1 cellular context compared by ENCODE assay signal in the genomic region with DNA sequence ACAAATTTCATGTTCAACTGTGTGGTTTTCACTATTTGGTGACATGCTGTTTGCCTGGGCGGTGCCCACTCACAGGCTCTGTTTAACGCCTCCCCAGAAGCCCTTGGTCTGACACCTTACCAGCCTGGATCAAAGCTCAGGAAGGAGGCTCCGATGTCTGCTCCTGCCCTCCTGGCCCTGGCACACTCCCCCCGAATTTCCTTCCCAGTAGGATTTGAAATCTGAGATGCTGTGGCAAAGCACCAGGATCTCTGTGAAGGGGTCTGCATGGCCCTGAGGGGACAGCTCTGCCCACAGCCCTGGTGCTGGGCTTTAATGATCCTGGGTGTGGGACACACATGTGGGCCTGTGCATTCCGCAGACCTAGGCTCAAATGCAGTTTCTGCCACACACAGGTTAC.
TF ChIP-seq lines count a peak whose summit lies in the region.

No MANE protein-coding gene starts in this region.

TF ChIP-seq in SK-N-SH treated with all-trans-retinoic acid at 6 μM for 48 hours, 23 proteins besides CTCF, POLR2A, EP300 and RAD21 (continued from another document):
- no peak for TF ChIP-seq ISL1 (CRISPR knock-in tag; IDR thresholded peaks at IDR 0.05)
- no peak for TF ChIP-seq OSR1 (CRISPR knock-in tag; IDR thresholded peaks at IDR 0.05)
- TF ChIP-seq, protein P1, sequence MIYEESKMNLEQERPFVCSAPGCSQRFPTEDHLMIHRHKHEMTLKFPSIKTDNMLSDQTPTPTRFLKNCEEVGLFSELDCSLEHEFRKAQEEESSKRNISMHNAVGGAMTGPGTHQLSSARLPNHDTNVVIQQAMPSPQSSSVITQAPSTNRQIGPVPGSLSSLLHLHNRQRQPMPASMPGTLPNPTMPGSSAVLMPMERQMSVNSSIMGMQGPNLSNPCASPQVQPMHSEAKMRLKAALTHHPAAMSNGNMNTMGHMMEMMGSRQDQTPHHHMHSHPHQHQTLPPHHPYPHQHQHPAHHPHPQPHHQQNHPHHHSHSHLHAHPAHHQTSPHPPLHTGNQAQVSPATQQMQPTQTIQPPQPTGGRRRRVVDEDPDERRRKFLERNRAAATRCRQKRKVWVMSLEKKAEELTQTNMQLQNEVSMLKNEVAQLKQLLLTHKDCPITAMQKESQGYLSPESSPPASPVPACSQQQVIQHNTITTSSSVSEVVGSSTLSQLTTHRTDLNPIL (CRISPR knock-in tag; IDR thresholded peaks at IDR 0.05; ENCODE audit: low read depth) = no peak
- no peak for TF ChIP-seq ZFP3 (CRISPR knock-in tag; IDR thresholded peaks at IDR 0.05)
- TF ChIP-seq, protein P2, sequence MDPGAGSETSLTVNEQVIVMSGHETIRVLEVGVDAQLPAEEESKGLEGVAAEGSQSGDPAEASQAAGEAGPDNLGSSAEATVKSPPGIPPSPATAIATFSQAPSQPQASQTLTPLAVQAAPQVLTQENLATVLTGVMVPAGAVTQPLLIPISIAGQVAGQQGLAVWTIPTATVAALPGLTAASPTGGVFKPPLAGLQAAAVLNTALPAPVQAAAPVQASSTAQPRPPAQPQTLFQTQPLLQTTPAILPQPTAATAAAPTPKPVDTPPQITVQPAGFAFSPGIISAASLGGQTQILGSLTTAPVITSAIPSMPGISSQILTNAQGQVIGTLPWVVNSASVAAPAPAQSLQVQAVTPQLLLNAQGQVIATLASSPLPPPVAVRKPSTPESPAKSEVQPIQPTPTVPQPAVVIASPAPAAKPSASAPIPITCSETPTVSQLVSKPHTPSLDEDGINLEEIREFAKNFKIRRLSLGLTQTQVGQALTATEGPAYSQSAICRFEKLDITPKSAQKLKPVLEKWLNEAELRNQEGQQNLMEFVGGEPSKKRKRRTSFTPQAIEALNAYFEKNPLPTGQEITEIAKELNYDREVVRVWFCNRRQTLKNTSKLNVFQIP (CRISPR knock-in tag; IDR thresholded peaks at IDR 0.05; ENCODE audit: borderline replicate concordance, low read depth) = no peak
- TF ChIP-seq, protein P3, sequence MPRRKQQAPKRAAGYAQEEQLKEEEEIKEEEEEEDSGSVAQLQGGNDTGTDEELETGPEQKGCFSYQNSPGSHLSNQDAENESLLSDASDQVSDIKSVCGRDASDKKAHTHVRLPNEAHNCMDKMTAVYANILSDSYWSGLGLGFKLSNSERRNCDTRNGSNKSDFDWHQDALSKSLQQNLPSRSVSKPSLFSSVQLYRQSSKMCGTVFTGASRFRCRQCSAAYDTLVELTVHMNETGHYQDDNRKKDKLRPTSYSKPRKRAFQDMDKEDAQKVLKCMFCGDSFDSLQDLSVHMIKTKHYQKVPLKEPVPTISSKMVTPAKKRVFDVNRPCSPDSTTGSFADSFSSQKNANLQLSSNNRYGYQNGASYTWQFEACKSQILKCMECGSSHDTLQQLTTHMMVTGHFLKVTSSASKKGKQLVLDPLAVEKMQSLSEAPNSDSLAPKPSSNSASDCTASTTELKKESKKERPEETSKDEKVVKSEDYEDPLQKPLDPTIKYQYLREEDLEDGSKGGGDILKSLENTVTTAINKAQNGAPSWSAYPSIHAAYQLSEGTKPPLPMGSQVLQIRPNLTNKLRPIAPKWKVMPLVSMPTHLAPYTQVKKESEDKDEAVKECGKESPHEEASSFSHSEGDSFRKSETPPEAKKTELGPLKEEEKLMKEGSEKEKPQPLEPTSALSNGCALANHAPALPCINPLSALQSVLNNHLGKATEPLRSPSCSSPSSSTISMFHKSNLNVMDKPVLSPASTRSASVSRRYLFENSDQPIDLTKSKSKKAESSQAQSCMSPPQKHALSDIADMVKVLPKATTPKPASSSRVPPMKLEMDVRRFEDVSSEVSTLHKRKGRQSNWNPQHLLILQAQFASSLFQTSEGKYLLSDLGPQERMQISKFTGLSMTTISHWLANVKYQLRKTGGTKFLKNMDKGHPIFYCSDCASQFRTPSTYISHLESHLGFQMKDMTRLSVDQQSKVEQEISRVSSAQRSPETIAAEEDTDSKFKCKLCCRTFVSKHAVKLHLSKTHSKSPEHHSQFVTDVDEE (CRISPR knock-in tag; IDR thresholded peaks at IDR 0.05) = no peak
- TF ChIP-seq SNAI2 (CRISPR knock-in tag; IDR thresholded peaks at IDR 0.05) = no peak
- TF ChIP-seq ZC3H10 (CRISPR knock-in tag; IDR thresholded peaks at IDR 0.05) = no peak
- TF ChIP-seq, protein P4, sequence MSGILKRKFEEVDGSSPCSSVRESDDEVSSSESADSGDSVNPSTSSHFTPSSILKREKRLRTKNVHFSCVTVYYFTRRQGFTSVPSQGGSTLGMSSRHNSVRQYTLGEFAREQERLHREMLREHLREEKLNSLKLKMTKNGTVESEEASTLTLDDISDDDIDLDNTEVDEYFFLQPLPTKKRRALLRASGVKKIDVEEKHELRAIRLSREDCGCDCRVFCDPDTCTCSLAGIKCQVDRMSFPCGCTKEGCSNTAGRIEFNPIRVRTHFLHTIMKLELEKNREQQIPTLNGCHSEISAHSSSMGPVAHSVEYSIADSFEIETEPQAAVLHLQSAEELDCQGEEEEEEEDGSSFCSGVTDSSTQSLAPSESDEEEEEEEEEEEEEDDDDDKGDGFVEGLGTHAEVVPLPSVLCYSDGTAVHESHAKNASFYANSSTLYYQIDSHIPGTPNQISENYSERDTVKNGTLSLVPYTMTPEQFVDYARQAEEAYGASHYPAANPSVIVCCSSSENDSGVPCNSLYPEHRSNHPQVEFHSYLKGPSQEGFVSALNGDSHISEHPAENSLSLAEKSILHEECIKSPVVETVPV (CRISPR knock-in tag; IDR thresholded peaks at IDR 0.05) = no peak
- TF ChIP-seq ZNF565 (CRISPR knock-in tag; conservative IDR thresholded peaks at IDR 0.05; ENCODE audit: low read depth) = no peak
- no peak for TF ChIP-seq PPARA (CRISPR knock-in tag; IDR thresholded peaks at IDR 0.05; ENCODE audit: borderline replicate concordance)
- TF ChIP-seq ZNF8 (CRISPR knock-in tag; IDR thresholded peaks at IDR 0.05) = no peak
- no peak for TF ChIP-seq TOX (CRISPR knock-in tag; IDR thresholded peaks at IDR 0.05; ENCODE audit: borderline replicate concordance)
- no peak for TF ChIP-seq ARNTL (CRISPR knock-in tag; IDR thresholded peaks at IDR 0.05; ENCODE audit: borderline replicate concordance, low read depth)
